ENCODE assay signal across 23 cellular contexts in the genomic region with DNA sequence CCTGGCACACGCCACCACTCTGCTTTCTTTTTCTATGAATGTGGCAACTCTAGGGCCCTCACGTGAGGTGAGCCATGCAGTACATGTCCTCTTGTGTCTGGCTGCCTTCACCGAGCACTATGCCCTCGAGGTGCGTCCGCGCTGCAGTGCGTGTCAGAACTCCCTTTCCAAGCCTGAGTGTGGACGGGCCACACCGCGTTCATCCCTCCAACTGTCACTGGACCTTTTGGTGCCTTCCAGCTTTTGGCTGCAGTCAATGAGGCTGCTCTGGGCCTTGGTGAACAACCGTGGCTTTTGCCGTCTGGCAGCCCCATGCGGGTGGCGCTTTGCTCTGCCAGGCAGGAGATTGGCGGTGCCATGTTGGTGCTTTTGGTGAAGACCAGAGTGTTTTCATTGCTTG.
DNase-seq lines count a peak whose midpoint lies in the region; ATAC-seq, FAIRE-seq and TF ChIP-seq lines count a peak whose summit lies in the region.
"Had no signal": no experiment of that assay in that cellular context is flagged by ENCODE, and none has a peak within 500 bp of the region (broad histone marks: within the 10 kb centered on the region; RNA-seq: fewer than 3 reads in every experiment).

No MANE protein-coding gene starts in this region.

- no peak overlapping the region for H3K4me2 ChIP-seq in astrocyte (ENCODE audit: low read length)
- H3K4me2 ChIP-seq in neuronal stem cell (ENCODE audit: insufficient read depth, low read length, poor library complexity, severe bottlenecking), result no peak overlapping the region
- H3K4me2 ChIP-seq in PC-9, result no peak overlapping the region
- H3K4me2 ChIP-seq: A549; BLaER1 treated with 17β-estradiol and CSF1 and Interleukin-3, amounts not matched to agents 10 nM and 100 nM had no signal

- H3K23ac ChIP-seq in neuronal stem cell (ENCODE audit: low read depth, low read length, poor library complexity), result no peak overlapping the region

- no peak for TF ChIP-seq EP300 in esophagus muscularis mucosa (IDR thresholded peaks at IDR 0.05)

- WGBS in esophagus muscularis mucosa, result 96% methylated on average over 16 of the region's 16 CpGs
- no CpG with 5 or more reads among the region's 16 CpGs for WGBS in neuronal stem cell (ENCODE audit: extremely low coverage in 2 of 2, insufficient read length in 2 of 2, insufficient replicate concordance in 1 of 2), 2 donors

- no peak overlapping the region for H2BK15ac ChIP-seq in neuronal stem cell (ENCODE audit: low read length)

- H3K4me1 Mint-ChIP-seq in activated naive CD4-positive, alpha-beta T cell treated with anti-CD3 and anti-CD28 coated beads, Interleukin-2, amount 10 ng/mL, durations not matched to agents 7 days and 5 days, result no peaks in the 10 kb centered on the region
- H3K4me1 Mint-ChIP-seq in astrocyte (ENCODE audit: low read depth, unreplicated experiment), result peaks cover 5% of the 10 kb centered on the region
- H3K4me1 Mint-ChIP-seq in naive thymus-derived CD4-positive, alpha-beta T cell, result peaks cover 0 to 38% (median 27%) of the 10 kb centered on the region in 7 donors

- H4K8ac ChIP-seq in neuronal stem cell (ENCODE audit: low read depth, low read length), result no peak overlapping the region

- peak overlapping the region; percentile 56 for H4K91ac ChIP-seq in neuronal stem cell (ENCODE audit: low read depth, low read length, poor library complexity)

- no peaks in the 10 kb centered on the region for H3F3A ChIP-seq in PC-9 (ENCODE audit: insufficient read depth, low read depth)

- H4K20me1 ChIP-seq in astrocyte (ENCODE audit: insufficient read depth, low read length), result no peaks in the 10 kb centered on the region
- H4K20me1 ChIP-seq in PC-9 (ENCODE audit: insufficient read depth), result no peaks in the 10 kb centered on the region

- no peak overlapping the region for H3K4me3 Mint-ChIP-seq in activated naive CD4-positive, alpha-beta T cell treated with anti-CD3 and anti-CD28 coated beads, Interleukin-2, amount 10 ng/mL, durations not matched to agents 7 days and 5 days
- no peak overlapping the region for H3K4me3 Mint-ChIP-seq in astrocyte (ENCODE audit: unreplicated experiment)
- H3K4me3 Mint-ChIP-seq in naive thymus-derived CD4-positive, alpha-beta T cell, result no peak overlapping the region
- H3K4me3 Mint-ChIP-seq: B cell; CD4-positive, alpha-beta T cell; CD8-positive, alpha-beta T cell had no signal

- H2BK120ac ChIP-seq in neuronal stem cell (ENCODE audit: low read depth, low read length), result no peak overlapping the region

- intact Hi-C loops in esophagus muscularis mucosa (cut with DNase I), result no loop called here
- intact Hi-C loops in naive thymus-derived CD4-positive, alpha-beta T cell (cut with micrococcal nuclease), result no loop called here
- intact Hi-C loops in PC-9 (cut with micrococcal nuclease; ENCODE audit: unreplicated experiment), result no loop called here

- no peaks in the 10 kb centered on the region for H3K9me3 Mint-ChIP-seq in activated naive CD4-positive, alpha-beta T cell treated with anti-CD3 and anti-CD28 coated beads, Interleukin-2, amount 10 ng/mL, durations not matched to agents 7 days and 5 days
- H3K9me3 Mint-ChIP-seq in activated naive CD4-positive, alpha-beta T cell treated with anti-CD3 and anti-CD28 coated beads, Interleukin-2, amount 50 U/mL, for 72 hours, result no peaks in the 10 kb centered on the region
- no peaks in the 10 kb centered on the region for H3K9me3 Mint-ChIP-seq in astrocyte (ENCODE audit: unreplicated experiment)
- peaks cover 0 to 4% (median 0%) of the 10 kb centered on the region in 11 donors for H3K9me3 Mint-ChIP-seq in naive thymus-derived CD4-positive, alpha-beta T cell
- H3K9me3 Mint-ChIP-seq: CD4-positive, alpha-beta T cell; CD8-positive, alpha-beta T cell had no signal

- H3K27me3 ChIP-seq in astrocyte (ENCODE audit: insufficient read depth, low read length) (no peaks in the 10 kb centered on the region), esophagus muscularis mucosa (no peaks in the 10 kb centered on the region), neuronal stem cell (ENCODE audit: control insufficient read depth in 3 of 3, insufficient read depth in 3 of 3, low read depth in 1 of 3, low read length in 3 of 3) (no peaks in the 10 kb centered on the region), PC-9 (ENCODE audit: insufficient read depth, low read depth) (no peaks in the 10 kb centered on the region)
- H3K27me3 ChIP-seq in naive thymus-derived CD4-positive, alpha-beta T cell (ENCODE audit: control insufficient read depth in 2 of 2, insufficient read depth in 2 of 2, low read length in 2 of 2), result no peaks in the 10 kb centered on the region
- H3K27me3 ChIP-seq: BLaER1 treated with 17β-estradiol and CSF1 and Interleukin-3, amounts not matched to agents 10 nM and 100 nM had no signal

- no peaks in the 10 kb centered on the region for H3K4me1 ChIP-seq in astrocyte (ENCODE audit: insufficient read depth, low read length)
- H3K4me1 ChIP-seq in esophagus muscularis mucosa, result peaks cover 0 to 12% (median 10%) of the 10 kb centered on the region in 4 donors
- peaks cover 0 to 5% of the 10 kb centered on the region in 2 donors for H3K4me1 ChIP-seq in neuronal stem cell (ENCODE audit: control insufficient read depth in 2 of 2, insufficient read depth in 1 of 2, low read depth in 1 of 2, low read length in 2 of 2)
- H3K4me1 ChIP-seq in naive thymus-derived CD4-positive, alpha-beta T cell (ENCODE audit: control insufficient read depth in 2 of 2, insufficient read depth in 2 of 2, low read length in 2 of 2), result no peaks in the 10 kb centered on the region
- no peaks in the 10 kb centered on the region for H3K4me1 ChIP-seq in PC-9 (replicated peaks; ENCODE audit: insufficient read depth)
- H3K4me1 ChIP-seq: Caco-2 had no signal

- H3K79me2 ChIP-seq in astrocyte (ENCODE audit: insufficient read depth, low read length) (no peaks in the 10 kb centered on the region), PC-9 (ENCODE audit: low read depth) (no peaks in the 10 kb centered on the region)

- peaks cover 19% of the 10 kb centered on the region for H3K36me3 Mint-ChIP-seq in activated naive CD4-positive, alpha-beta T cell treated with anti-CD3 and anti-CD28 coated beads, Interleukin-2, amount 10 ng/mL, durations not matched to agents 7 days and 5 days
- H3K36me3 Mint-ChIP-seq in activated naive CD4-positive, alpha-beta T cell treated with anti-CD3 and anti-CD28 coated beads, Interleukin-2, amount 50 U/mL, for 72 hours, result peaks cover 14 to 23% of the 10 kb centered on the region in 2 donors
- H3K36me3 Mint-ChIP-seq in astrocyte (ENCODE audit: low read depth, unreplicated experiment), result peaks cover 7% of the 10 kb centered on the region
- peaks cover 4 to 72% (median 35%) of the 10 kb centered on the region in 5 donors for H3K36me3 Mint-ChIP-seq in naive thymus-derived CD4-positive, alpha-beta T cell

- H3K18ac ChIP-seq in neuronal stem cell (ENCODE audit: low read length), result peak overlapping the region; percentile 70

- no peak overlapping the region for H3K14ac ChIP-seq in neuronal stem cell (ENCODE audit: low read length)

- no peak for DNase-seq in activated naive CD4-positive, alpha-beta T cell treated with anti-CD3 and anti-CD28 coated beads, Interleukin-2, amount 10 ng/mL, durations not matched to agents 7 days and 5 days
- DNase-seq in activated naive CD4-positive, alpha-beta T cell treated with anti-CD3 and anti-CD28 coated beads, Interleukin-2, amount 50 U/mL, for 72 hours (ENCODE audit: low spot score in 2 of 2), result no peak
- no peak for DNase-seq in astrocyte (ENCODE audit: low read depth)
- DNase-seq in esophagus muscularis mucosa (ENCODE audit: extremely low spot score), result peak; percentile 60
- no peak for DNase-seq in neuronal stem cell (ENCODE audit: low spot score)
- no peak for DNase-seq in naive thymus-derived CD4-positive, alpha-beta T cell
- no peak for DNase-seq in PC-9
- DNase-seq: AML-193; Caco-2; Calu3; CD4-positive, alpha-beta T cell; DMS79 treated with DMSO at 0.1 percent for 48 hours; GF-D8 had no signal

- CTCF ChIA-PET in activated naive CD4-positive, alpha-beta T cell treated with anti-CD3 and anti-CD28 coated beads, Interleukin-2, amount 10 ng/mL, durations not matched to agents 7 days and 5 days (lab: Charles Lee), result no interaction called here
- CTCF ChIA-PET in naive thymus-derived CD4-positive, alpha-beta T cell (lab: Charles Lee), result no interaction called here
- CTCF ChIA-PET in PC-9 (lab: Charles Lee), result no interaction called here

- no peak overlapping the region for H3K4ac ChIP-seq in neuronal stem cell (ENCODE audit: low read length)

- H3K9ac ChIP-seq in astrocyte (ENCODE audit: low read length), result no peak overlapping the region
- H3K9ac ChIP-seq in neuronal stem cell (ENCODE audit: low read depth, low read length, poor library complexity), result peak overlapping the region; percentile 50
- H3K9ac ChIP-seq: BLaER1 treated with 17β-estradiol and CSF1 and Interleukin-3, amounts not matched to agents 10 nM and 100 nM had no signal

- peak overlapping the region; percentile 62 for H3K27ac Mint-ChIP-seq in activated naive CD4-positive, alpha-beta T cell treated with anti-CD3 and anti-CD28 coated beads, Interleukin-2, amount 10 ng/mL, durations not matched to agents 7 days and 5 days
- H3K27ac Mint-ChIP-seq in activated naive CD4-positive, alpha-beta T cell treated with anti-CD3 and anti-CD28 coated beads, Interleukin-2, amount 50 U/mL, for 72 hours, result no peak overlapping the region
- peak overlapping the region; percentile 44 for H3K27ac Mint-ChIP-seq in astrocyte (ENCODE audit: unreplicated experiment)
- H3K27ac Mint-ChIP-seq in naive thymus-derived CD4-positive, alpha-beta T cell, result peak overlapping the region in 3 of 9 donors; percentile 52 to 65 (median 58)
- H3K27ac Mint-ChIP-seq: B cell; CD4-positive, alpha-beta T cell; CD8-positive, alpha-beta T cell had no signal

- TF ChIP-seq POLR2A in esophagus muscularis mucosa (IDR thresholded peaks at IDR 0.05; ENCODE audit: low read depth), result no peak

- BruUV-seq in PC-9 (replicated peaks; lab: Mats Ljungman, UMichigan), result no TSS peak

- H3K4me3 ChIP-seq in astrocyte (ENCODE audit: insufficient read depth, low read depth, low read length) (no peak overlapping the region), esophagus muscularis mucosa (no peak overlapping the region), neuronal stem cell (ENCODE audit: low read length in 2 of 2) (no peak overlapping the region), PC-9 (no peak overlapping the region)
- no peak overlapping the region for H3K4me3 ChIP-seq in naive thymus-derived CD4-positive, alpha-beta T cell (ENCODE audit: low read length)
- H3K4me3 ChIP-seq: A549; BLaER1 treated with 17β-estradiol and CSF1 and Interleukin-3, amounts not matched to agents 10 nM and 100 nM had no signal

- no peaks in the 10 kb centered on the region for H3K27me3 Mint-ChIP-seq in activated naive CD4-positive, alpha-beta T cell treated with anti-CD3 and anti-CD28 coated beads, Interleukin-2, amount 10 ng/mL, durations not matched to agents 7 days and 5 days
- no peaks in the 10 kb centered on the region for H3K27me3 Mint-ChIP-seq in astrocyte (ENCODE audit: low read depth, unreplicated experiment)
- H3K27me3 Mint-ChIP-seq in naive thymus-derived CD4-positive, alpha-beta T cell, result no peaks in the 10 kb centered on the region
- H3K27me3 Mint-ChIP-seq: B cell; CD4-positive, alpha-beta T cell had no signal

- TF ChIP-seq CTCF in astrocyte (IDR thresholded peaks at IDR 0.05; ENCODE audit: insufficient read depth, low read depth, low read length) (no peak), esophagus muscularis mucosa (IDR thresholded peaks at IDR 0.05) (no peak), PC-9 (conservative IDR thresholded peaks at IDR 0.05) (no peak)

- POLR2A ChIA-PET in naive thymus-derived CD4-positive, alpha-beta T cell (lab: Charles Lee), result no interaction called here
- POLR2A ChIA-PET in PC-9 (lab: Charles Lee; ENCODE audit: unreplicated experiment), result no interaction called here

- no peaks in the 10 kb centered on the region for H3K9me3 ChIP-seq in astrocyte (ENCODE audit: insufficient read depth, low read depth, low read length)
- H3K9me3 ChIP-seq in esophagus muscularis mucosa, result no peaks in the 10 kb centered on the region
- peaks cover 0 to 3% of the 10 kb centered on the region in 2 donors for H3K9me3 ChIP-seq in neuronal stem cell (replicated peaks in 1 of 2; ENCODE audit: control insufficient read depth in 2 of 2, insufficient read depth in 1 of 2, low read depth in 1 of 2, low read length in 2 of 2)
- no peaks in the 10 kb centered on the region for H3K9me3 ChIP-seq in naive thymus-derived CD4-positive, alpha-beta T cell (ENCODE audit: control insufficient read depth in 2 of 3, low read length in 3 of 3)
- no peaks in the 10 kb centered on the region for H3K9me3 ChIP-seq in PC-9 (ENCODE audit: insufficient read depth, low read depth)
- H3K9me3 ChIP-seq: A549, Caco-2 had no signal

- H3K79me1 ChIP-seq in neuronal stem cell (ENCODE audit: low read depth, low read length), result no peaks in the 10 kb centered on the region

- H3K36me3 ChIP-seq in astrocyte (ENCODE audit: insufficient read depth, low read length) (no peaks in the 10 kb centered on the region), esophagus muscularis mucosa (peaks cover 14 to 44% (median 33%) of the 10 kb centered on the region in 4 donors), neuronal stem cell (replicated peaks in 1 of 2; ENCODE audit: control insufficient read depth in 2 of 2, insufficient read depth in 2 of 2, low read length in 2 of 2) (peaks cover 0 to 18% of the 10 kb centered on the region in 2 donors), PC-9 (ENCODE audit: low read depth) (no peaks in the 10 kb centered on the region)
- H3K36me3 ChIP-seq in naive thymus-derived CD4-positive, alpha-beta T cell (ENCODE audit: control insufficient read depth in 2 of 3, insufficient read depth in 3 of 3, low read length in 3 of 3), result peaks cover 0 to 42% (median 7%) of the 10 kb centered on the region in 3 experiments

- no peak overlapping the region for H2AK5ac ChIP-seq in neuronal stem cell (ENCODE audit: low read depth, low read length)

- H3K27ac ChIP-seq in astrocyte (ENCODE audit: low read depth, low read length) (no peak overlapping the region), esophagus muscularis mucosa (replicated peaks in 1 of 4) (no peak overlapping the region), neuronal stem cell (replicated peaks; ENCODE audit: low read length) (no peak overlapping the region), PC-9 (no peak overlapping the region)
- no peak overlapping the region for H3K27ac ChIP-seq in naive thymus-derived CD4-positive, alpha-beta T cell (ENCODE audit: low read depth, low read length)
- H3K27ac ChIP-seq: 22Rv1; A549; BLaER1 treated with 17β-estradiol and CSF1 and Interleukin-3, amounts not matched to agents 10 nM and 100 nM; C4-2B had no signal

- H2BK5ac ChIP-seq in neuronal stem cell (ENCODE audit: low read length), result no peak overlapping the region

- no peak overlapping the region for H2AFZ ChIP-seq in astrocyte (ENCODE audit: low read depth, low read length)
- no peak overlapping the region for H2AFZ ChIP-seq in neuronal stem cell (ENCODE audit: low read length)
- no peak overlapping the region for H2AFZ ChIP-seq in PC-9

- no peak for ATAC-seq in activated naive CD4-positive, alpha-beta T cell treated with anti-CD3 and anti-CD28 coated beads, Interleukin-2, amount 50 U/mL, for 72 hours
- ATAC-seq in naive thymus-derived CD4-positive, alpha-beta T cell, result no peak
- no peak for ATAC-seq in SK-N-SH treated with all-trans-retinoic acid at 6 μM for 48 hours
- ATAC-seq: A549; CD8-positive, alpha-beta T cell had no signal

- H3K9me2 ChIP-seq in PC-9 (ENCODE audit: insufficient read depth), result no peaks in the 10 kb centered on the region

- H2BK12ac ChIP-seq in neuronal stem cell (ENCODE audit: low read length), result no peak overlapping the region

- FAIRE-seq in astrocyte (lab: Jason Lieb, UNC), result no peak
- FAIRE-seq: A549, D721Med, G401.6, GM12891 had no signal

Comparison
In these comparisons a context has a peak if more than half of its experiments do, and no peak if none do; other contexts are left out.
1. H3K27ac Mint-ChIP-seq: peak in activated naive CD4-positive, alpha-beta T cell treated with anti-CD3 and anti-CD28 coated beads, Interleukin-2, amount 10 ng/mL, durations not matched to agents 7 days and 5 days (single experiment) and astrocyte (single experiment); none in activated naive CD4-positive, alpha-beta T cell treated with anti-CD3 and anti-CD28 coated beads, Interleukin-2, amount 50 U/mL, for 72 hours (0 of 2).